Comparison of ENCODE assay signal across 1 cellular context in genomic region chr10:79374312-79375191, GRCh38.
A peak's percentile ranks its signal among the peaks of the same experiment; 100 is the strongest.
TF ChIP-seq lines count a peak whose summit lies in the region.

No MANE protein-coding gene starts in this region.

TF ChIP-seq in HEK293, 187 proteins besides CTCF, POLR2A, EP300 and RAD21 (continued from another document):
- TF ChIP-seq ZFHX2 (tag by site-specific recombination; conservative IDR thresholded peaks at IDR 0.05) (no peak), KLF8 (tag by site-specific recombination; IDR thresholded peaks at IDR 0.05) (peak; percentile 34; the same call in 1 of the 2 replicates), ZNF596 (tag by site-specific recombination; IDR thresholded peaks at IDR 0.05) (no peak), TRIM28 (IDR thresholded peaks at IDR 0.05; ENCODE audit: borderline replicate concordance, low read length) (no peak), KLF1 (tag by site-specific recombination; IDR thresholded peaks at IDR 0.05) (peak; percentile 29; the same call in 1 of the 2 replicates), ZNF2 (tag by site-specific recombination; IDR thresholded peaks at IDR 0.05) (peak; percentile 33; the same call in 1 of the 2 replicates), ZNF654 (tag by site-specific recombination; IDR thresholded peaks at IDR 0.05; ENCODE audit: low read depth) (peak; percentile 92), ZFP37 (tag by site-specific recombination; IDR thresholded peaks at IDR 0.05) (0 out of 2 replicates have a peak, but pooled peaks have one; percentile 39), ZBTB11 (tag by site-specific recombination; conservative IDR thresholded peaks at IDR 0.05; ENCODE audit: low read depth) (no peak), ZNF223 (tag by site-specific recombination; IDR thresholded peaks at IDR 0.05) (0 out of 2 replicates have a peak, but pooled peaks have one; percentile 15), ZNF292 (tag by site-specific recombination; IDR thresholded peaks at IDR 0.05; ENCODE audit: borderline replicate concordance, low read depth) (no peak), KLF17 (tag by site-specific recombination; IDR thresholded peaks at IDR 0.05) (0 out of 2 replicates have a peak, but pooled peaks have one; percentile 24)
